ENCODE assay signal across 17 cellular contexts in the genomic region with DNA sequence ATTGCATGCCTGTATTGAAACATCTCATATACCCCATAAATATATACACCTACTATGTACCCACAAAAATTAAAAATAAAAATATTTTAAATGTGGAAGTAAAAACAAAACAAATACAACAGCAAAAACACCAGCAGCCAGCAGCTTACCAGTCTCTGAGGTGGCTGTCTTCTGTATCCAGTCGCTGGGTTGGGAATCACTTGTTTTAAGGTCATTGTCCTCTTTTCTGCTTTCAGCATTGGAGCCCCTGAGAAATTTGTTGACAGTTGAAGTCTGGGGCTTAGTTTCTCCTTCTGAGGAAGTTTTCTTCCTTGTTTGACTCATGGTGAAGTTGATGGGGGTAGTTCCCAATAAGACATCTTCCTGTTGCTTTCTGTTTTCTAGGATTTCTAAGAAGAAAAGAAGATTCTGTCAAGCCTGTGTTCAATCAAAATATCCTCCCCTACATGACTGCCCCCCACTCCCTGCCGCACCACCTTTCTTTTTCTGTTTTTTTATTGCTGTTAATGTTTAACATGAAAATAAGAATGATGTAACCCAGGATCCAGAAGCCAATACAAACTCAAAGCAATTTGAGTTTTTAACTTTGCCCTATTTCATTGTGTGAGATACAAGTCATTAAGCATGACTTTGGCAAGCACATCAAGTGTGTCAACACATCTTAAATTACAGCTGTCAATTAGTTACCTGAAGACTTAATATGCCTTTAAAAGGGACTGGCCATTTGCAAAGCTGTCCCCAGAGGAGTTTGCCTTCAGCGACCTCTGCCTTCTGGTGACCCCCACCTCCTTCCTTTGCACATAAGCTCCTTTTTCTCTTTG. TPM values are rescaled to one million over a fixed set of nuclear protein-coding genes. Genes with fewer than 3 reads are reported as not detected.
DNase-seq lines count a peak whose midpoint lies in the region; ATAC-seq, FAIRE-seq and TF ChIP-seq lines count a peak whose summit lies in the region.
"Had no signal": no experiment of that assay in that cellular context is flagged by ENCODE, and none has a peak within 500 bp of the region (broad histone marks: within the 10 kb centered on the region; RNA-seq: fewer than 3 reads in every experiment).

LRRC31 (minus strand) TSS at position 452 of the 821 bp plus-strand sequence; CDS start at position 324, 128 bp downstream.

- H3K36me3 ChIP-seq in colonic mucosa (no peaks in the 10 kb centered on the region), pancreas (no peaks in the 10 kb centered on the region)
- H3K36me3 ChIP-seq: SJSA1 had no signal

- H3K27me3 ChIP-seq in colonic mucosa (no peaks in the 10 kb centered on the region), pancreas (no peaks in the 10 kb centered on the region)

- H3K9me3 ChIP-seq in colonic mucosa (no peaks in the 10 kb centered on the region), pancreas (no peaks in the 10 kb centered on the region)
- H3K9me3 ChIP-seq: SJSA1 had no signal

- FAIRE-seq in pancreas (lab: Jason Lieb, UNC) = no peak

- H3K4me1 ChIP-seq in colonic mucosa (peaks cover 5% of the 10 kb centered on the region), pancreas (peaks cover 0 to 10% (median 8%) of the 10 kb centered on the region in 3 donors)
- H3K4me1 ChIP-seq: SJSA1 had no signal

- peaks cover 2% of the 10 kb centered on the region for H3K9me3 Mint-ChIP-seq in Calu3 (ENCODE audit: low read depth, unreplicated experiment)
- H3K9me3 Mint-ChIP-seq: activated T-helper 2 cell treated with anti-CD3 and anti-CD28 coated beads, Interferon-gamma antibody, Interleukin-2, Interleukin-4, amounts not matched to agents 10 μg/mL and 5 μg/mL and 100 μg/mL, durations not matched to agents 14 hours and 24 hours and 36 hours; HFFc6 had no signal

- DNase-seq in Calu3 (peak; percentile 39), NCI-H1436 (lab: John Stamatoyannopoulos, UW) (peak; percentile 24), colonic mucosa (peak; percentile 29), pancreas (no peak), NOMO-1 (lab: John Stamatoyannopoulos, UW; ENCODE audit: unreplicated experiment in 2 of 2) (no peak), head of caudate nucleus (no peak)
- DNase-seq in activated naive CD4-positive, alpha-beta T cell treated with Interleukin-2 at 50 U/mL for 16 hours = no peak
- DNase-seq: glutamatergic neuron, HFFc6, IMR-90, NCI-H2171 had no signal

- H3K36me3 Mint-ChIP-seq in Calu3 (ENCODE audit: insufficient read depth, unreplicated experiment) = peaks cover 8% of the 10 kb centered on the region
- H3K36me3 Mint-ChIP-seq: brain had no signal

- H3K4me1 Mint-ChIP-seq in Calu3 (ENCODE audit: low read depth, unreplicated experiment) = peaks cover 35% of the 10 kb centered on the region
- H3K4me1 Mint-ChIP-seq: brain had no signal

- H3K9ac ChIP-seq in colonic mucosa (ENCODE audit: low read depth in 2 of 2, low read length in 2 of 2) = peak within 1 kb of the TSS in 1 of 2 donors; percentile 80

- H3K27ac ChIP-seq in colonic mucosa (peak within 1 kb of the TSS; percentile 70), pancreas (no peak within 1 kb of the TSS)
- H3K27ac ChIP-seq: SJSA1 had no signal

- CTCF ChIA-PET in Calu3 (lab: Charles Lee) = interaction anchor here (1.0 to 1.6 kb wide), 4 partner anchors 13 to 185 kb away, joined by 4 to 5 read pairs (median 4); no protein-coding TSS in a partner anchor

- WGBS in pancreas, 2 donors = 45 to 52% methylated on average over 3 of the region's 3 CpGs

- TF ChIP-seq CTCF in Calu3 (IDR thresholded peaks at IDR 0.05; ENCODE audit: unreplicated experiment) (no peak), colonic mucosa (IDR thresholded peaks at IDR 0.05) (no peak), pancreas (IDR thresholded peaks at IDR 0.05) (no peak)

- intact Hi-C loops in Calu3 (cut with micrococcal nuclease; ENCODE audit: unreplicated experiment) (loop anchor here (5.0 kb wide), 1 partner anchor 97 kb away; the partner anchor contains the start of gene MYNN), colonic mucosa (cut with DNase I) (no loop called here), pancreas (cut with DNase I) (no loop called here), head of caudate nucleus (cut with DNase I) (loop anchor here (10.0 kb wide), 1 partner anchor 315 kb away; the partner anchor contains the start of gene PHC3)

- no peaks in the 10 kb centered on the region for H3K27me3 Mint-ChIP-seq in Calu3 (ENCODE audit: unreplicated experiment)

- TSS peak; percentile 82 for BruUV-seq in Calu3 (replicated peaks; lab: Mats Ljungman, UMichigan)

- H3K4me3 ChIP-seq in colonic mucosa = peak within 1 kb of the TSS; percentile 26
- H3K4me3 ChIP-seq in pancreas = no peak within 1 kb of the TSS
- H3K4me3 ChIP-seq: lung, SJSA1 had no signal

- peak within 1 kb of the TSS; percentile 54 for H3K4me3 Mint-ChIP-seq in Calu3 (ENCODE audit: low read depth, unreplicated experiment)
- H3K4me3 Mint-ChIP-seq: HFFc6 had no signal

- peak within 1 kb of the TSS; percentile 58 for H3K27ac Mint-ChIP-seq in Calu3 (ENCODE audit: unreplicated experiment)
- H3K27ac Mint-ChIP-seq: activated T-helper 2 cell treated with anti-CD3 and anti-CD28 coated beads, Interferon-gamma antibody, Interleukin-2, Interleukin-4, amounts not matched to agents 10 μg/mL and 5 μg/mL and 100 μg/mL, durations not matched to agents 14 hours and 24 hours and 36 hours; HFFc6 had no signal

- ATAC-seq in pancreas = peak in 3 of 4 donors; percentile 14 to 67 (median 38)
- ATAC-seq: activated CD4-positive, CD25-positive, alpha-beta regulatory T cell treated with anti-CD3 and anti-CD28 coated beads, Interleukin-2, amount 50 U/mL, for 24 hours had no signal

RNA-seq across cellular contexts. Expression of gene LRRC31, which starts in this region (rescaled TPM):
- 2.8 and 3.3 TPM in 2 replicates for total RNA-seq in Calu3 (2022)
- 10 to 100 TPM; 42.0 to 66.0 TPM for total RNA-seq in colonic mucosa
- total RNA-seq in pancreas = under 1 TPM in 1 of 6 donors, not detected in 5; 0.19 TPM
- not detected for polyA plus RNA-seq in pancreas
- total RNA-seq: HFFc6, IMR-90, pulmonary artery endothelial cell, SJSA1 had no signal
- polyA plus RNA-seq: IMR-90 had no signal

Comparison
In these comparisons a context has a peak if more than half of its experiments do, and no peak if none do; other contexts are left out.
1. RNA of gene LRRC31 (total RNA-seq): 42.0 to 66.0 TPM in colonic mucosa; 2.8 to 3.3 TPM in Calu3 and 0.19 TPM in pancreas; every median in the first group is over 10 times any median in the second.
2. Peak in ATAC-seq in pancreas; RNA of the gene not detected or under 1 TPM.
3. DNase-seq: peak in Calu3 (single experiment), NCI-H1436 (single experiment) and colonic mucosa (single experiment); none in pancreas (0 of 6), NOMO-1 (0 of 2), activated naive CD4-positive, alpha-beta T cell treated with Interleukin-2 at 50 U/mL for 16 hours (single experiment) and head of caudate nucleus (0 of 42).
4. intact Hi-C loops: an anchor here in Calu3 (5.0 kb wide) and head of caudate nucleus (10.0 kb wide); none called in colonic mucosa and pancreas.